Comparison of ENCODE assay signal across 8 cellular contexts in genomic region chr11:65653229-65654225, GRCh38. TPM values are rescaled to one million over a fixed set of nuclear protein-coding genes. Genes with fewer than 3 reads are reported as not detected.
DNase-seq lines count a peak whose midpoint lies in the region; ATAC-seq, FAIRE-seq and TF ChIP-seq lines count a peak whose summit lies in the region.

No MANE protein-coding gene starts in this region.

- TF ChIP-seq POLR2A in GM12892 (IDR thresholded peaks at IDR 0.05; ENCODE audit: low read depth, low read length) (no peak), NB4 (IDR thresholded peaks at IDR 0.05; ENCODE audit: extremely low read depth, insufficient read length) (no peak)

- ATAC-seq in HG02571 (IDR thresholded peaks at IDR 0.05; ENCODE audit: unreplicated experiment) = no peak

- TF ChIP-seq CTCF in NB4 (IDR thresholded peaks at IDR 0.05; ENCODE audit: low read depth, low read length) (no peak), GM13977 (IDR thresholded peaks at IDR 0.05; ENCODE audit: extremely low read depth, insufficient read depth, missing control alignments) (no peak)

- peaks cover 24 to 49% of the 10 kb centered on the region in 2 donors for H3K4me1 ChIP-seq in muscle layer of duodenum (ENCODE audit: control insufficient read depth in 1 of 2, insufficient read depth in 2 of 2, low read length in 2 of 2)

- no peaks in the 10 kb centered on the region for H3K9me3 ChIP-seq in muscle layer of duodenum (ENCODE audit: control insufficient read depth in 1 of 2, low read length in 2 of 2)

- peak overlapping the region; percentile 98 for H3K27ac ChIP-seq in cingulate gyrus (ENCODE audit: low read depth, low read length)
- H3K27ac ChIP-seq in muscle layer of duodenum (ENCODE audit: low read length) = peak overlapping the region; percentile 96

- no peaks in the 10 kb centered on the region for H3K27me3 ChIP-seq in muscle layer of duodenum (ENCODE audit: low read depth, low read length)

- in situ Hi-C loops in GM13977 (cut with MboI; ENCODE audit: low pct_unique_long_range_greater_than_20kb, low sequenced_read_pairs, unreplicated experiment) (no loop called here), KBM-7 (cut with MboI; ENCODE audit: low pct_unique_long_range_greater_than_20kb, low sequenced_read_pairs) (no loop called here)

- FAIRE-seq in GM12892 (lab: Jason Lieb, UNC) = no peak

- H3K4me3 ChIP-seq in NB4 (ENCODE audit: low read depth, low read length) (peak overlapping the region; percentile 33), muscle layer of duodenum (ENCODE audit: low read depth in 1 of 2, low read length in 2 of 2) (peak overlapping the region; percentile 64 to 68)

- peak; percentile 36 for DNase-seq in GM12892 (ENCODE audit: insufficient read length)
- no peak for DNase-seq in NB4 (ENCODE audit: low read depth)
- no peak for DNase-seq in NCI-H82 (lab: John Stamatoyannopoulos, UW)
- no peak for DNase-seq in GM13977 (ENCODE audit: low spot score)
- DNase-seq in KBM-7 = no peak

- peaks cover 41 to 67% of the 10 kb centered on the region in 2 donors for H3K36me3 ChIP-seq in muscle layer of duodenum (ENCODE audit: control insufficient read depth in 1 of 2, insufficient read depth in 2 of 2, low read length in 2 of 2)

RNA-seq across cellular contexts. Expression of gene RELA, which starts 9.2 kb away (rescaled TPM):
- 28.2 TPM for polyA plus RNA-seq in GM12892 (2012; ENCODE audit: missing spikeins)

RNA-seq across cellular contexts. Expression of gene SIPA1, which starts 15.6 kb away (rescaled TPM):
- 26.0 TPM for polyA plus RNA-seq in GM12892 (2012; ENCODE audit: missing spikeins)

RNA-seq across cellular contexts. Expression of gene PCNX3, which starts 38.0 kb away (rescaled TPM):
- polyA plus RNA-seq in GM12892 (2012; ENCODE audit: missing spikeins) = 7.8 TPM

RNA-seq across cellular contexts. Expression of gene MAP3K11, which starts 39.5 kb away (rescaled TPM):
- 15.2 TPM for polyA plus RNA-seq in GM12892 (2012; ENCODE audit: missing spikeins)

RNA-seq across cellular contexts. Expression of gene KCNK7, which starts 57.9 kb away (rescaled TPM):
- not detected for polyA plus RNA-seq in GM12892 (2012; ENCODE audit: missing spikeins)
